In the genomic region with DNA sequence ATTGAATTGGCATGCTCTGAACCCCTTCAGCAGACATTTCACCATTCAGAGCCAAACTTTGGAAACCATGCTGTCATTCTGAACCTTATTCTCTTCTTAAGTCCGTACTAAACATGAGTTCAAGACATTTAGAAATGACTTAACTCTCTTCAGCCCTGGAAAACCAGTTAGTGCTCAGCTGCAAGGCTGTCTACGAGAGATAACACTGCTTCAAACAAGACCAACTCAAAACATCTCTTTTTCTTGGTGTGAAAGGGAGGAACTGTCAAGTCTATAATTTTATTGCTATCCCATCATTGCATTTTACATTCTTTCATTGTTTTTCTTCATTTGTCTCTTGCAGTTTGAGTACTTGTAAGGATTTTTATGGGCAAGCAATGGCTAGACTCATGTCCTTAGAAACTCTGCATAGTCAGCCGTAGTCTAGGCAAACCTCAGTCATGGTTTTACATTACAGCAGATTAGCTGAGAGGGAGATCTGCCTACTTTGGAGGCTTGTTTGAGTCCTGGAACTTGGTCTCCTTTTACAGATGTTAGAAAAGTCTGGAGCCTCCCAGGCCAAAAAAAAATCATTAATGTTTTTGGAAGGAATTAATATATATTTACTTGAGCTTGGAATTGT, we compare ENCODE assay signal across 20 cellular contexts.
"Had no signal": no experiment of that assay in that cellular context is flagged by ENCODE, and none has a peak within 500 bp of the region (broad histone marks: within the 10 kb centered on the region; RNA-seq: fewer than 3 reads in every experiment).

No MANE protein-coding gene starts in this region.

- H3K36me3 ChIP-seq: cardiac muscle cell, gastrocnemius medialis, neutrophil, tibial artery had no signal

- H3K27ac ChIP-seq: cardiac muscle cell, gastrocnemius medialis, neutrophil, tibial artery had no signal

- H3K27ac Mint-ChIP-seq: activated CD4-positive, alpha-beta memory T cell treated with anti-CD3 and anti-CD28 coated beads, Interleukin-2, amount 10 ng/mL, durations not matched to agents 7 days and 5 days; activated CD8-positive, alpha-beta memory T cell treated with anti-CD3 and anti-CD28 coated beads, Interleukin-2, amount 10 ng/mL, durations not matched to agents 7 days and 5 days; activated naive CD8-positive, alpha-beta T cell; endodermal cell; memory B cell; naive thymus-derived CD4-positive, alpha-beta T cell; T-helper 1 cell treated with Interleukin-12 subunit alpha and Interleukin-12 subunit beta and Interleukin-4 antibody, amounts not matched to agents 30 μg/mL and 1 μg/mL, for 36 hours had no signal

- H3K36me3 Mint-ChIP-seq: activated CD8-positive, alpha-beta memory T cell treated with anti-CD3 and anti-CD28 coated beads, Interleukin-2, amount 10 ng/mL, durations not matched to agents 7 days and 5 days; activated naive CD8-positive, alpha-beta T cell; memory B cell had no signal

- H3K4me3 ChIP-seq: cardiac muscle cell, gastrocnemius medialis, tibial artery had no signal

- H3K9me3 ChIP-seq: gastrocnemius medialis, neutrophil, tibial artery had no signal

- H3K27me3 ChIP-seq: cardiac muscle cell, gastrocnemius medialis, neutrophil, tibial artery had no signal

- ATAC-seq: activated CD8-positive, alpha-beta memory T cell treated with anti-CD3 and anti-CD28 coated beads, Interleukin-2, amount 10 ng/mL, durations not matched to agents 7 days and 5 days; gastrocnemius medialis; naive thymus-derived CD4-positive, alpha-beta T cell had no signal

- H3K4me3 Mint-ChIP-seq: activated CD4-positive, alpha-beta memory T cell treated with anti-CD3 and anti-CD28 coated beads, Interleukin-2, amount 10 ng/mL, durations not matched to agents 7 days and 5 days; activated CD8-positive, alpha-beta memory T cell treated with anti-CD3 and anti-CD28 coated beads, Interleukin-2, amount 10 ng/mL, durations not matched to agents 7 days and 5 days; activated naive CD8-positive, alpha-beta T cell; endodermal cell; memory B cell; naive thymus-derived CD4-positive, alpha-beta T cell; T-helper 1 cell treated with Interleukin-12 subunit alpha and Interleukin-12 subunit beta and Interleukin-4 antibody, amounts not matched to agents 30 μg/mL and 1 μg/mL, for 36 hours had no signal

- H3K4me1 ChIP-seq: gastrocnemius medialis had no signal

- H3K9me3 Mint-ChIP-seq: T-helper 1 cell treated with Interleukin-12 subunit alpha and Interleukin-12 subunit beta and Interleukin-4 antibody, amounts not matched to agents 30 μg/mL and 1 μg/mL, for 36 hours had no signal

- H3K4me1 Mint-ChIP-seq: activated CD4-positive, alpha-beta memory T cell treated with anti-CD3 and anti-CD28 coated beads, Interleukin-2, amount 10 ng/mL, durations not matched to agents 7 days and 5 days; activated CD8-positive, alpha-beta memory T cell treated with anti-CD3 and anti-CD28 coated beads, Interleukin-2, amount 10 ng/mL, durations not matched to agents 7 days and 5 days; memory B cell; naive thymus-derived CD4-positive, alpha-beta T cell had no signal

- DNase-seq: activated CD4-positive, alpha-beta memory T cell treated with anti-CD3 and anti-CD28 coated beads, Interleukin-2, amount 10 ng/mL, durations not matched to agents 7 days and 5 days; activated CD4-positive, alpha-beta T cell treated with anti-CD3 and anti-CD28 coated beads for 48 hours; activated CD4-positive, CD25-positive, alpha-beta regulatory T cell; activated CD8-positive, alpha-beta memory T cell treated with anti-CD3 and anti-CD28 coated beads, Interleukin-2, amount 10 ng/mL, durations not matched to agents 7 days and 5 days; amniotic stem cell; endodermal cell; gastrocnemius medialis; head of caudate nucleus; naive thymus-derived CD4-positive, alpha-beta T cell; posterior cingulate gyrus; retina; stimulated activated CD4-positive, alpha-beta T cell treated with anti-CD3 and anti-CD28 coated beads, Interleukin-2, amount 100 ng/mL, for 24 hours; stimulated activated naive CD4-positive, alpha-beta T cell treated with Interleukin-2 at 50 U/mL for 16 hours; substantia nigra; tibial artery had no signal
